ENCODE assay signal across 7 cellular contexts in genomic region chr14:99972748-99973466, GRCh38.
A peak's percentile ranks its signal among the peaks of the same experiment; 100 is the strongest.
DNase-seq lines count a peak whose midpoint lies in the region; ATAC-seq, FAIRE-seq and TF ChIP-seq lines count a peak whose summit lies in the region.

No MANE protein-coding gene starts in this region.

- no CpG with 5 or more reads among the region's 11 CpGs for WGBS in H9 (ENCODE audit: extremely low coverage, insufficient read length, low lambda C conversion rate)
- 42 to 56% methylated on average over 10 to 11 of the region's 11 CpGs for WGBS in gastroesophageal sphincter (ENCODE audit: low coverage in 1 of 2), 2 donors
- 27 to 41% (median 36%) methylated on average over 11 of the region's 11 CpGs for WGBS in small intestine, 3 donors

- no peak overlapping the region for H2BK120ac ChIP-seq in H9 (ENCODE audit: low read depth, low read length, poor library complexity, severe bottlenecking)

- H4K91ac ChIP-seq in H9 (ENCODE audit: insufficient read length, low read depth, low read length), result no peak overlapping the region

- no peak overlapping the region for H2BK12ac ChIP-seq in H9 (ENCODE audit: insufficient read length, low read depth, low read length)

- no peak overlapping the region for H3K27ac ChIP-seq in H9 (ENCODE audit: insufficient read length, low read depth, low read length)
- H3K27ac ChIP-seq in gastroesophageal sphincter, result peak overlapping the region in 2 of 4 donors; percentile 79 to 89
- no peak overlapping the region for H3K27ac ChIP-seq in small intestine (ENCODE audit: low read depth in 1 of 2, low read length in 1 of 2)

- H4K5ac ChIP-seq in H9 (ENCODE audit: insufficient read length, low read depth, low read length), result no peak overlapping the region

- peak overlapping the region; percentile 83 to 96 for H3K4me3 Mint-ChIP-seq in H9
- H3K4me3 Mint-ChIP-seq in T-helper 17 cell, result peak overlapping the region; percentile 96

- H3K79me1 ChIP-seq in H9 (ENCODE audit: insufficient read depth, low read depth, low read length, poor library complexity, severe bottlenecking), result no peaks in the 10 kb centered on the region

- no peak overlapping the region for H3K18ac ChIP-seq in H9 (ENCODE audit: insufficient read length, low read depth, low read length)

- H3K23me2 ChIP-seq in H9 (ENCODE audit: insufficient read length, low read depth, low read length, poor library complexity, severe bottlenecking), result no peaks in the 10 kb centered on the region

- H3K4ac ChIP-seq in H9 (ENCODE audit: low read depth, low read length), result no peak overlapping the region

- H3K79me2 ChIP-seq in H9 (ENCODE audit: insufficient read depth, low read length), result peaks cover 3% of the 10 kb centered on the region; the same call in 1 of the 2 replicates

- H3K27me3 Mint-ChIP-seq in H9 (ENCODE audit: low read depth), result peaks cover 47% of the 10 kb centered on the region
- H3K27me3 Mint-ChIP-seq in T-helper 17 cell, result peaks cover 22% of the 10 kb centered on the region

- H3K27ac Mint-ChIP-seq in H9 (no peak overlapping the region; a peak in 1 of 7 replicates), T-helper 17 cell (peak overlapping the region; percentile 86)

- H3K36me3 Mint-ChIP-seq in H9 (ENCODE audit: insufficient read depth in 1 of 3, low read depth in 3 of 3), result peaks cover 0 to 28% (median 24%) of the 10 kb centered on the region in 3 experiments; a peak in 6 of 7 replicates
- H3K36me3 Mint-ChIP-seq in T-helper 17 cell (ENCODE audit: low read depth), result no peaks in the 10 kb centered on the region

- ATAC-seq in T-helper 17 cell (no peak), gastroesophageal sphincter (no peak), HG03342 (IDR thresholded peaks at IDR 0.05; ENCODE audit: unreplicated experiment) (no peak)

- H3K4me3 ChIP-seq in gastroesophageal sphincter (peak overlapping the region; percentile 93 to 100), small intestine (ENCODE audit: low read depth in 1 of 2, low read length in 2 of 2) (peak overlapping the region; percentile 66 to 90)

- H3T11ph ChIP-seq in H9 (ENCODE audit: low read length), result no peak overlapping the region

- H3K14ac ChIP-seq in H9 (ENCODE audit: insufficient read depth, low read length), result no peak overlapping the region

- H3K9me3 Mint-ChIP-seq in H9, result peaks cover 17 to 22% of the 10 kb centered on the region in 2 experiments

- H2BK15ac ChIP-seq in H9 (ENCODE audit: low read depth, low read length), result no peak overlapping the region

- H3K9me3 ChIP-seq in H9 (ENCODE audit: control insufficient read depth, low read depth, low read length) (no peaks in the 10 kb centered on the region), T-helper 17 cell (ENCODE audit: control insufficient read depth, low read length, poor library complexity, severe bottlenecking) (no peaks in the 10 kb centered on the region), gastroesophageal sphincter (peaks cover 0 to 21% (median 0%) of the 10 kb centered on the region in 3 donors), small intestine (ENCODE audit: control insufficient read depth, low read depth) (no peaks in the 10 kb centered on the region)

- H4K8ac ChIP-seq in H9 (replicated peaks; ENCODE audit: insufficient read length, low read depth, low read length), result no peak overlapping the region

- no peaks in the 10 kb centered on the region for H4K20me1 ChIP-seq in H9 (ENCODE audit: control insufficient read depth, insufficient read depth, insufficient read length)

- TF ChIP-seq EP300 in gastroesophageal sphincter (IDR thresholded peaks at IDR 0.05), result no peak

- no peak for FAIRE-seq in small intestine (lab: Jason Lieb, UNC)

- TF ChIP-seq CTCF in H9 (conservative IDR thresholded peaks at IDR 0.05) (no peak), gastroesophageal sphincter (IDR thresholded peaks at IDR 0.05) (no peak)

- H3K4me1 Mint-ChIP-seq in H9, result peaks cover 15 to 27% of the 10 kb centered on the region in 2 experiments
- H3K4me1 Mint-ChIP-seq in T-helper 17 cell, result peaks cover 9% of the 10 kb centered on the region

- DNase-seq in H9, result no peak
- no peak for DNase-seq in T-helper 17 cell
- DNase-seq in small intestine, result no peak
- no peak for DNase-seq in nucleus accumbens (lab: John Stamatoyannopoulos, UW)
- DNase-seq in NCI-H1105 treated with DMSO at 0.1 percent for 48 hours (lab: John Stamatoyannopoulos, UW), result no peak

- H3K4me2 ChIP-seq in H9 (ENCODE audit: insufficient read depth, insufficient read length, low read length), result peak overlapping the region; percentile 64

- H3K23ac ChIP-seq in H9 (ENCODE audit: insufficient read length, low read depth, low read length), result no peak overlapping the region

- H2BK5ac ChIP-seq in H9 (ENCODE audit: insufficient read length, low read length), result no peak overlapping the region

- no peak overlapping the region for H3K56ac ChIP-seq in H9 (ENCODE audit: insufficient read length, low read depth, low read length)

- H2AK5ac ChIP-seq in H9 (ENCODE audit: insufficient read length, low read length), result no peak overlapping the region

- no peaks in the 10 kb centered on the region for H3K36me3 ChIP-seq in gastroesophageal sphincter
- no peaks in the 10 kb centered on the region for H3K36me3 ChIP-seq in small intestine (ENCODE audit: control insufficient read depth in 2 of 2, insufficient read depth in 2 of 2, low read length in 2 of 2)

- H2BK20ac ChIP-seq in H9 (ENCODE audit: low read depth, low read length, poor library complexity, severe bottlenecking), result no peak overlapping the region

- H3K9ac ChIP-seq in H9 (ENCODE audit: extremely low read depth, insufficient read length, low read length), result no peak overlapping the region

- H2AFZ ChIP-seq in H9 (ENCODE audit: low read length), result no peak overlapping the region

- TF ChIP-seq POLR2A in gastroesophageal sphincter (IDR thresholded peaks at IDR 0.05), result no peak

- H3K27me3 ChIP-seq in H9 (ENCODE audit: insufficient read depth, low read length) (peaks cover 17% of the 10 kb centered on the region; the same call in 1 of the 2 replicates), gastroesophageal sphincter (no peaks in the 10 kb centered on the region), small intestine (ENCODE audit: control insufficient read depth in 2 of 2, insufficient read depth in 2 of 2, low read length in 2 of 2) (no peaks in the 10 kb centered on the region)

- H3K4me1 ChIP-seq in H9 (ENCODE audit: insufficient read depth, low read length) (no peaks in the 10 kb centered on the region; the same call in 1 of the 2 replicates), gastroesophageal sphincter (peaks cover 0 to 16% (median 0%) of the 10 kb centered on the region in 3 donors), small intestine (ENCODE audit: control insufficient read depth in 2 of 2, insufficient read depth in 1 of 2, low read depth in 1 of 2, low read length in 1 of 2) (no peaks in the 10 kb centered on the region)
